In the genomic region with DNA sequence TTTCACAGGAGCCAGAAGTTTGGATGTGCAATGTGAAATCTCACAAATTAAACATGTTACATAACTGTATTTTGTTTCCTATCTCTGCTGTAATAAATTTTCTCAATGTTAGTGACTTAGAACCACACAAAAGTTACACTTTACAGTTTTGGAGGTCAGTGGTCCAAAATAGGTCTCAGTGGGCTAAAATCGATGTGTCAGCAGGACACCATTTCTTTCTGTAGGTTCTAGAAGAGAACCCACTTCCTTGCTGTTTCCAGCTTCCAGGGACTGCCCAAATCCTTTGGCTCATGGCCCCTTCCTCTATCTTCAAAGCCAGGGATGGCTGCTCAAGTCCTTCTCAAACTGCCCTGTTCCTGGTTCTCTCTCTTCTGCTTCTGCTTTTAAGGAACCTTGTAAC, we compare ENCODE assay signal across 9 cellular contexts.
"Had no signal": no experiment of that assay in that cellular context is flagged by ENCODE, and none has a peak within 500 bp of the region (broad histone marks: within the 10 kb centered on the region; RNA-seq: fewer than 3 reads in every experiment).

No MANE protein-coding gene starts in this region.

- DNase-seq: GM23248, GOT3, H7, HFFc6, IMR-90, KBM-7 had no signal

- H2AFZ ChIP-seq: GM23248 had no signal

- H3K9me3 ChIP-seq: HAP-1 had no signal

- ATAC-seq: HCT116 had no signal

- H3K4me3 ChIP-seq: GM23248, HAP-1 had no signal

- H3K36me3 ChIP-seq: HAP-1 had no signal

- H3K9ac ChIP-seq: GM23248 had no signal

- H3K4me1 ChIP-seq: HAP-1 had no signal

- H3K27ac ChIP-seq: GM23248, HL-60 had no signal
